ENCODE assay signal across 25 cellular contexts in genomic region chr12:67457136-67457535, GRCh38.
DNase-seq lines count a peak whose midpoint lies in the region; ATAC-seq, FAIRE-seq and TF ChIP-seq lines count a peak whose summit lies in the region.
"Had no signal": no experiment of that assay in that cellular context is flagged by ENCODE, and none has a peak within 500 bp of the region (broad histone marks: within the 10 kb centered on the region; RNA-seq: fewer than 3 reads in every experiment).

No MANE protein-coding gene starts in this region.

- H3K36me3 Mint-ChIP-seq in astrocyte (ENCODE audit: low read depth, unreplicated experiment) = no peaks in the 10 kb centered on the region
- H3K36me3 Mint-ChIP-seq: mesothelial cell of epicardium, natural killer cell had no signal

- no peaks in the 10 kb centered on the region for H3K9me3 ChIP-seq in heart left ventricle
- H3K9me3 ChIP-seq in astrocyte (ENCODE audit: insufficient read depth, low read depth, low read length) = no peaks in the 10 kb centered on the region
- H3K9me3 ChIP-seq in psoas muscle = no peaks in the 10 kb centered on the region
- H3K9me3 ChIP-seq in thyroid gland = no peaks in the 10 kb centered on the region

- H3K9me3 Mint-ChIP-seq in astrocyte (ENCODE audit: unreplicated experiment) = peaks cover 3% of the 10 kb centered on the region
- H3K9me3 Mint-ChIP-seq: CD8-positive, alpha-beta memory T cell; HFFc6; mesothelial cell of epicardium; natural killer cell had no signal

- DNase-seq in heart left ventricle (no peak), Right ventricle myocardium inferior (ENCODE audit: missing footprints) (no peak), astrocyte (ENCODE audit: low read depth) (no peak), psoas muscle (no peak), thyroid gland (no peak), NCI-H82 (lab: John Stamatoyannopoulos, UW) (no peak), T-helper 2 cell (no peak), NCI-H226 (no peak)
- DNase-seq: activated CD8-positive, alpha-beta memory T cell treated with anti-CD3 and anti-CD28 coated beads for 24 hours; activated gamma-delta T cell; activated T-cell treated with anti-CD3 and anti-CD28 coated beads, Interleukin-2, amount 50 U/mL, for 1 hour; CD8-positive, alpha-beta memory T cell; left colon; natural killer cell; NCI-H1436; NCI-H510A; NK-92 treated with Interleukin-12 subunit alpha and Interleukin-12 subunit beta, amount 100 ng/mL, for 24 hours; SIG-M5 had no signal

- H3K27ac Mint-ChIP-seq in astrocyte (ENCODE audit: unreplicated experiment) = no peak overlapping the region
- H3K27ac Mint-ChIP-seq: B cell, HFFc6, natural killer cell had no signal

- intact Hi-C loops in heart left ventricle (cut with DNase I) = loop anchor here in 1 of 10 donors (5.0 kb wide), 1 partner anchor 190 kb away; the partner anchor contains the start of gene DYRK2
- intact Hi-C loops in Right ventricle myocardium inferior (cut with DNase I) = loop anchor here (5.0 kb wide), 1 partner anchor 190 kb away; the partner anchor contains the start of gene DYRK2
- intact Hi-C loops in psoas muscle (cut with DNase I) = no loop called here
- intact Hi-C loops in thyroid gland (cut with DNase I) = no loop called here

- H3K4me3 ChIP-seq in heart left ventricle (no peak overlapping the region), astrocyte (ENCODE audit: insufficient read depth, low read depth, low read length) (no peak overlapping the region), psoas muscle (no peak overlapping the region), thyroid gland (replicated peaks in 1 of 3) (no peak overlapping the region)
- H3K4me3 ChIP-seq: coronary artery, hepatocyte, PC-9 had no signal

- no peak for FAIRE-seq in astrocyte (lab: Jason Lieb, UNC)
- FAIRE-seq: A204.1 had no signal

- peaks cover 29% of the 10 kb centered on the region for H3K4me1 Mint-ChIP-seq in astrocyte (ENCODE audit: low read depth, unreplicated experiment)

- ATAC-seq in heart left ventricle = no peak
- ATAC-seq in Right ventricle myocardium inferior = no peak
- ATAC-seq in psoas muscle = no peak
- ATAC-seq: natural killer cell had no signal

- H3K79me2 ChIP-seq in astrocyte (ENCODE audit: insufficient read depth, low read length) = no peaks in the 10 kb centered on the region
- H3K79me2 ChIP-seq: hepatocyte had no signal

- TF ChIP-seq POLR2A in heart left ventricle (IDR thresholded peaks at IDR 0.05) (no peak), thyroid gland (IDR thresholded peaks at IDR 0.05) (no peak)

- no peak overlapping the region for H2AFZ ChIP-seq in astrocyte (ENCODE audit: low read depth, low read length)
- H2AFZ ChIP-seq: hepatocyte, PC-9 had no signal

- no peaks in the 10 kb centered on the region for H4K20me1 ChIP-seq in astrocyte (ENCODE audit: insufficient read depth, low read length)

- H3K27ac ChIP-seq in heart left ventricle = peak overlapping the region; percentile 6 to 68 (median 46)
- no peak overlapping the region for H3K27ac ChIP-seq in astrocyte (ENCODE audit: low read depth, low read length)
- H3K27ac ChIP-seq in psoas muscle = peak overlapping the region; percentile 32
- peak overlapping the region; percentile 25 to 62 (median 48) for H3K27ac ChIP-seq in thyroid gland
- H3K27ac ChIP-seq: hepatocyte, PC-9 had no signal

- 45 to 84% (median 63%) methylated on average over 2 of the region's 2 CpGs for WGBS in heart left ventricle, 4 donors
- 25 to 67% (median 61%) methylated on average over 2 of the region's 2 CpGs for WGBS in psoas muscle, 3 donors
- 0 to 81% methylated on average over 2 of the region's 2 CpGs for WGBS in thyroid gland, 2 donors

- H3K27me3 ChIP-seq in heart left ventricle (no peaks in the 10 kb centered on the region), astrocyte (ENCODE audit: insufficient read depth, low read length) (no peaks in the 10 kb centered on the region), psoas muscle (ENCODE audit: insufficient read depth in 3 of 3, low read length in 2 of 3) (no peaks in the 10 kb centered on the region), thyroid gland (no peaks in the 10 kb centered on the region)
- H3K27me3 ChIP-seq: hepatocyte had no signal

- peaks cover 0 to 27% (median 22%) of the 10 kb centered on the region in 12 donors for H3K4me1 ChIP-seq in heart left ventricle
- peaks cover 9% of the 10 kb centered on the region for H3K4me1 ChIP-seq in astrocyte (ENCODE audit: insufficient read depth, low read length)
- peaks cover 28% of the 10 kb centered on the region for H3K4me1 ChIP-seq in psoas muscle
- peaks cover 16 to 24% of the 10 kb centered on the region in 2 donors for H3K4me1 ChIP-seq in thyroid gland

- no peak overlapping the region for H3K4me3 Mint-ChIP-seq in astrocyte (ENCODE audit: unreplicated experiment)
- H3K4me3 Mint-ChIP-seq: B cell, mesothelial cell of epicardium, natural killer cell had no signal

- H3K4me2 ChIP-seq in astrocyte (ENCODE audit: low read length) = peak overlapping the region; percentile 64
- H3K4me2 ChIP-seq: hepatocyte, PC-9 had no signal

- no peak overlapping the region for H3K9ac ChIP-seq in astrocyte (ENCODE audit: low read length)

- no peaks in the 10 kb centered on the region for H3K36me3 ChIP-seq in heart left ventricle
- no peaks in the 10 kb centered on the region for H3K36me3 ChIP-seq in astrocyte (ENCODE audit: insufficient read depth, low read length)
- no peaks in the 10 kb centered on the region for H3K36me3 ChIP-seq in psoas muscle (ENCODE audit: insufficient read depth in 1 of 2, low read depth in 1 of 2)
- no peaks in the 10 kb centered on the region for H3K36me3 ChIP-seq in thyroid gland

- TF ChIP-seq CTCF in heart left ventricle (IDR thresholded peaks at IDR 0.05) = no peak
- TF ChIP-seq CTCF in astrocyte (IDR thresholded peaks at IDR 0.05; ENCODE audit: insufficient read depth, low read depth, low read length) = no peak
- no peak for TF ChIP-seq CTCF in psoas muscle (IDR thresholded peaks at IDR 0.05)
- TF ChIP-seq CTCF in thyroid gland (IDR thresholded peaks at IDR 0.05) = no peak

- H3K27me3 Mint-ChIP-seq in astrocyte (ENCODE audit: low read depth, unreplicated experiment) = no peaks in the 10 kb centered on the region
